Comparison of ENCODE assay signal across 25 cellular contexts in the genomic region with DNA sequence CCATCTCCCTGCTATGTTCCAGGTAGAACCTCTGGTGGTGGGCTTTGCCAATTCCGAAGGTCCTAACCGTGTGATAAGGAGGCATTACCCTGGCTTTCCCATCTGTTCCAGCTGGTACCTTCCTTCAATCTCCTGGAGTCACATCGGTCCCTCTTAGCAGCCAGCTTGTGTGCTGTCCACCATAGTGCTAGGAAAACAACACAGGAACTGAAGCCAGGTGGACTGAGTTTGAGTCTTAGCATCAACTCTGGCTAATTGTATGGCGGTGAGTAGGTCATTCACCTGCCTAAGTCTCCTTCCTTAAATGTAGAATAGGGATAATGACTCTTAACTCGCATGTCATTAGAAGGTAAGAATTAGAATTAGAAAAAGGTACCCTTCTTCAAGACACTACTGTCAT.
DNase-seq lines count a peak whose midpoint lies in the region; ATAC-seq, FAIRE-seq and TF ChIP-seq lines count a peak whose summit lies in the region.
"Had no signal": no experiment of that assay in that cellular context is flagged by ENCODE, and none has a peak within 500 bp of the region (broad histone marks: within the 10 kb centered on the region; RNA-seq: fewer than 3 reads in every experiment).

No MANE protein-coding gene starts in this region.

- H3K4me3 ChIP-seq in coronary artery, result no peak overlapping the region
- peak overlapping the region; percentile 36 for H3K4me3 ChIP-seq in trophoblast cell (ENCODE audit: low read depth, low read length)
- no peak overlapping the region for H3K4me3 ChIP-seq in SJCRH30
- H3K4me3 ChIP-seq: A549; BLaER1 treated with 17β-estradiol and CSF1 and Interleukin-3, amounts not matched to agents 10 nM and 100 nM; GM12878; GM23338 had no signal

- TF ChIP-seq POLR2A in GM18505 (IDR thresholded peaks at IDR 0.05; ENCODE audit: borderline replicate concordance, extremely low read depth, insufficient read depth, insufficient read length), result no peak

- H3K9ac ChIP-seq in trophoblast cell (ENCODE audit: low read length), result no peak overlapping the region
- H3K9ac ChIP-seq: BLaER1 treated with 17β-estradiol and CSF1 and Interleukin-3, amounts not matched to agents 10 nM and 100 nM had no signal

- H2BK120ac ChIP-seq in trophoblast cell (ENCODE audit: insufficient read depth, low read length, poor library complexity), result no peak overlapping the region

- no peaks in the 10 kb centered on the region for H3K9me3 ChIP-seq in trophoblast cell (ENCODE audit: insufficient read depth, low read depth, low read length)
- H3K9me3 ChIP-seq in SJCRH30 (replicated peaks), result no peaks in the 10 kb centered on the region
- H3K9me3 ChIP-seq: A549; BE2C; BLaER1 treated with 17β-estradiol and CSF1 and Interleukin-3, amounts not matched to agents 10 nM and 100 nM had no signal

- H4K12ac ChIP-seq in trophoblast cell (ENCODE audit: low read depth, low read length), result no peak overlapping the region

- no peak overlapping the region for H3K14ac ChIP-seq in trophoblast cell (ENCODE audit: low read length)

- no peaks in the 10 kb centered on the region for H3K79me1 ChIP-seq in trophoblast cell (ENCODE audit: low read length)

- no peaks in the 10 kb centered on the region for H3K4me1 ChIP-seq in trophoblast cell (ENCODE audit: control insufficient read depth in 1 of 2, insufficient read depth in 2 of 2, low read length in 2 of 2)
- H3K4me1 ChIP-seq in SJCRH30, result peaks cover 10% of the 10 kb centered on the region
- H3K4me1 ChIP-seq: BE2C; BLaER1 treated with 17β-estradiol and CSF1 and Interleukin-3, amounts not matched to agents 10 nM and 100 nM had no signal

- DNase-seq in HTR-8/SVneo (ENCODE audit: insufficient read length, low spot score) (no peak), coronary artery (ENCODE audit: low spot score) (peak; percentile 21), trophoblast cell (no peak), SJCRH30 (no peak), omental fat pad (ENCODE audit: low spot score) (no peak)
- DNase-seq: 8988T; ACHN; AML-193; BE2C; CD4-positive, alpha-beta T cell; CD8-positive, alpha-beta memory T cell; DMS 273 treated with DMSO at 0.1 percent for 48 hours; DMS79; EL; GDM1; H9 had no signal

- no peak overlapping the region for H2BK5ac ChIP-seq in trophoblast cell (ENCODE audit: low read depth, low read length, poor library complexity)

- WGBS in trophoblast cell (ENCODE audit: extremely low coverage, insufficient coverage, insufficient read length), result no CpG with 5 or more reads among the region's 5 CpGs

- H3K27ac ChIP-seq in coronary artery, result no peak overlapping the region
- H3K27ac ChIP-seq in trophoblast cell (ENCODE audit: low read depth, low read length), result no peak overlapping the region
- no peak overlapping the region for H3K27ac ChIP-seq in SJCRH30
- H3K27ac ChIP-seq: A549; BLaER1 treated with 17β-estradiol and CSF1 and Interleukin-3, amounts not matched to agents 10 nM and 100 nM had no signal

- no peak overlapping the region for H3K4me2 ChIP-seq in trophoblast cell (ENCODE audit: low read length)
- H3K4me2 ChIP-seq: A549; BLaER1 treated with 17β-estradiol and CSF1 and Interleukin-3, amounts not matched to agents 10 nM and 100 nM; GM23338 had no signal

- ATAC-seq in HG03439 (IDR thresholded peaks at IDR 0.05; ENCODE audit: unreplicated experiment) (no peak), GM18505 (IDR thresholded peaks at IDR 0.05; ENCODE audit: unreplicated experiment) (no peak), omental fat pad (ENCODE audit: low FRiP score) (no peak)
- ATAC-seq: A549, GM12878, GM23338, HCT116 had no signal

- no peak overlapping the region for H4K91ac ChIP-seq in trophoblast cell (ENCODE audit: low read depth, low read length)

- H2AFZ ChIP-seq in trophoblast cell (ENCODE audit: insufficient read depth, low read length, poor library complexity), result no peak overlapping the region
- H2AFZ ChIP-seq: GM23338 had no signal

- no peaks in the 10 kb centered on the region for H3K79me2 ChIP-seq in trophoblast cell (ENCODE audit: control insufficient read depth, insufficient read depth, low read length, poor library complexity)

- H3K18ac ChIP-seq in trophoblast cell (ENCODE audit: low read length), result no peak overlapping the region

- H3K36me3 ChIP-seq in trophoblast cell (ENCODE audit: control insufficient read depth in 1 of 2, insufficient read depth in 2 of 2, low read length in 2 of 2), result no peaks in the 10 kb centered on the region
- no peaks in the 10 kb centered on the region; the same call in 1 of the 2 replicates for H3K36me3 ChIP-seq in SJCRH30
- H3K36me3 ChIP-seq: BE2C; BLaER1 treated with 17β-estradiol and CSF1 and Interleukin-3, amounts not matched to agents 10 nM and 100 nM had no signal

- H2BK12ac ChIP-seq in trophoblast cell (ENCODE audit: low read length), result no peak overlapping the region

- FAIRE-seq in HTR-8/SVneo (lab: Jason Lieb, UNC), result peak; percentile 23
- FAIRE-seq: A549, D721Med, GM12878, GM19239 had no signal

- H3K27me3 ChIP-seq in trophoblast cell (ENCODE audit: insufficient read depth, low read length) (no peaks in the 10 kb centered on the region), SJCRH30 (no peaks in the 10 kb centered on the region)
- H3K27me3 ChIP-seq: BE2C; BLaER1 treated with 17β-estradiol and CSF1 and Interleukin-3, amounts not matched to agents 10 nM and 100 nM had no signal

- no peak overlapping the region for H4K8ac ChIP-seq in trophoblast cell (ENCODE audit: low read depth, low read length)

- no peak overlapping the region for H2AK5ac ChIP-seq in trophoblast cell (ENCODE audit: low read length)

- TF ChIP-seq CTCF in coronary artery (IDR thresholded peaks at IDR 0.05) (no peak), omental fat pad (IDR thresholded peaks at IDR 0.05) (no peak)

- H3K23ac ChIP-seq in trophoblast cell (ENCODE audit: low read length), result no peak overlapping the region

- no peak overlapping the region for H3K4ac ChIP-seq in trophoblast cell (ENCODE audit: low read depth, low read length)
